8 cellular contexts compared by ENCODE assay signal in genomic region chr18:79507076-79507545, GRCh38.
DNase-seq lines count a peak whose midpoint lies in the region; ATAC-seq, FAIRE-seq and TF ChIP-seq lines count a peak whose summit lies in the region.

No MANE protein-coding gene starts in this region.

- no peaks in the 10 kb centered on the region for H3K9me3 ChIP-seq in MG63
- no peaks in the 10 kb centered on the region for H3K9me3 ChIP-seq in body of pancreas
- no peaks in the 10 kb centered on the region for H3K9me3 ChIP-seq in kidney (ENCODE audit: control insufficient read depth in 1 of 2, low read length in 2 of 2)

- TF ChIP-seq POLR2A in body of pancreas (IDR thresholded peaks at IDR 0.05), result no peak

- intact Hi-C loops in body of pancreas (cut with DNase I), result no loop called here
- intact Hi-C loops in kidney (cut with DNase I), result no loop called here

- H3K27me3 ChIP-seq in MG63 (no peaks in the 10 kb centered on the region), body of pancreas (no peaks in the 10 kb centered on the region)

- H3K9ac ChIP-seq in kidney (ENCODE audit: low read length in 2 of 2), result peak overlapping the region in 1 of 2 donors; percentile 58

- H3K4me1 ChIP-seq in body of pancreas (peaks cover 21% of the 10 kb centered on the region), kidney (ENCODE audit: control insufficient read depth in 1 of 2, insufficient read depth in 1 of 2, low read depth in 1 of 2, low read length in 2 of 2) (peaks cover 3 to 20% of the 10 kb centered on the region in 2 donors)

- no peak for TF ChIP-seq CTCF in body of pancreas (IDR thresholded peaks at IDR 0.05)
- TF ChIP-seq CTCF in kidney (IDR thresholded peaks at IDR 0.05; ENCODE audit: borderline replicate concordance, extremely low read depth, insufficient read depth), result no peak

- peak; percentile 61 for ATAC-seq in body of pancreas
- no peak for ATAC-seq in HG02973 (IDR thresholded peaks at IDR 0.05; ENCODE audit: unreplicated experiment)
- ATAC-seq in GM19452 (IDR thresholded peaks at IDR 0.05; ENCODE audit: unreplicated experiment), result no peak

- H3K4me3 ChIP-seq in MG63 (no peak overlapping the region), body of pancreas (no peak overlapping the region), kidney (ENCODE audit: low read length in 2 of 2) (peak overlapping the region; percentile 53 to 60)

- DNase-seq in ELF-1 (ENCODE audit: low read depth, low spot score) (peak; percentile 34), MG63 (peak; percentile 33), body of pancreas (peak; percentile 42 to 54 (median 45)), kidney (peak; percentile 91), DMS114 treated with DMSO at 0.1 percent for 48 hours (lab: John Stamatoyannopoulos, UW; ENCODE audit: unreplicated experiment) (no peak)
- DNase-seq in stimulated activated CD8-positive, alpha-beta memory T cell treated with anti-CD3 and anti-CD28 coated beads, Interleukin-4, amount 100 ng/mL, for 48 hours, result peak; percentile 41

- H3K36me3 ChIP-seq in MG63, result no peaks in the 10 kb centered on the region
- no peaks in the 10 kb centered on the region for H3K36me3 ChIP-seq in body of pancreas (replicated peaks in 1 of 2; ENCODE audit: insufficient read depth in 1 of 2, low read depth in 2 of 2)
- H3K36me3 ChIP-seq in kidney (ENCODE audit: control insufficient read depth in 1 of 2, insufficient read depth in 2 of 2, low read length in 2 of 2), result no peaks in the 10 kb centered on the region

- 20 to 48% methylated on average over 10 to 24 of the region's 24 CpGs for WGBS in body of pancreas, 2 donors

- no peak for FAIRE-seq in kidney (lab: Jason Lieb, UNC)

- H3K27ac ChIP-seq in body of pancreas (peak overlapping the region; percentile 31 to 81 (median 66)), kidney (ENCODE audit: low read depth in 2 of 2, low read length in 2 of 2) (peak overlapping the region; percentile 89 to 90)

Comparison
In these comparisons a context has a peak if more than half of its experiments do, and no peak if none do; other contexts are left out.
1. H3K4me3 ChIP-seq: peak in kidney (2 of 2); none in MG63 (single experiment) and body of pancreas (0 of 2).